Comparison of ENCODE assay signal across 24 cellular contexts in genomic region chr6:157339432-157339831, GRCh38. TPM values are rescaled to one million over a fixed set of nuclear protein-coding genes. Genes with fewer than 3 reads are reported as not detected.
DNase-seq lines count a peak whose midpoint lies in the region; ATAC-seq, FAIRE-seq and TF ChIP-seq lines count a peak whose summit lies in the region.
"Had no signal": no experiment of that assay in that cellular context is flagged by ENCODE, and none has a peak within 500 bp of the region (broad histone marks: within the 10 kb centered on the region; RNA-seq: fewer than 3 reads in every experiment).

No MANE protein-coding gene starts in this region.

- H4K20me1 ChIP-seq in DND-41 (ENCODE audit: insufficient read depth, low read length): no peaks in the 10 kb centered on the region

- 76 to 88% methylated on average over 1 of the region's 1 CpG for WGBS in pancreas, 2 donors

- peaks cover 27% of the 10 kb centered on the region for H3K27me3 Mint-ChIP-seq in HFFc6 (ENCODE audit: insufficient read depth)

- H3K4me3 Mint-ChIP-seq in HFFc6: no peak overlapping the region
- H3K4me3 Mint-ChIP-seq: activated naive CD8-positive, alpha-beta T cell treated with anti-CD3 and anti-CD28 coated beads, Interleukin-2, amount 10 ng/mL, durations not matched to agents 7 days and 5 days had no signal

- H3K27ac ChIP-seq in DND-41 (ENCODE audit: low read length) (no peak overlapping the region), WERI-Rb-1 (no peak overlapping the region), pancreas (no peak overlapping the region)
- H3K27ac ChIP-seq: skin epidermis, upper lobe of left lung had no signal

- ATAC-seq in DND-41 (ENCODE audit: insufficient read depth, low read depth) (no peak), pancreas (no peak), GM18909 (IDR thresholded peaks at IDR 0.05; ENCODE audit: poor library complexity, unreplicated experiment) (no peak)
- ATAC-seq: activated CD4-positive, CD25-positive, alpha-beta regulatory T cell treated with anti-CD3 and anti-CD28 coated beads, Interleukin-2, amount 50 U/mL, for 24 hours had no signal

- no peak for FAIRE-seq in pancreas (lab: Jason Lieb, UNC)
- FAIRE-seq: bronchial epithelial cell, GM12891 had no signal

- no peaks in the 10 kb centered on the region for H3K79me2 ChIP-seq in DND-41 (ENCODE audit: insufficient read depth, low read length)

- no peak overlapping the region for H3K4me2 ChIP-seq in DND-41 (ENCODE audit: insufficient read depth, low read length)

- H3K9me3 Mint-ChIP-seq in HFFc6: no peaks in the 10 kb centered on the region
- H3K9me3 Mint-ChIP-seq: activated naive CD8-positive, alpha-beta T cell treated with anti-CD3 and anti-CD28 coated beads, Interleukin-2, amount 10 ng/mL, durations not matched to agents 7 days and 5 days had no signal

- no peak overlapping the region for H3K27ac Mint-ChIP-seq in HFFc6
- H3K27ac Mint-ChIP-seq: activated naive CD8-positive, alpha-beta T cell treated with anti-CD3 and anti-CD28 coated beads, Interleukin-2, amount 10 ng/mL, durations not matched to agents 7 days and 5 days; naive B cell had no signal

- peaks cover 8% of the 10 kb centered on the region for H3K27me3 ChIP-seq in DND-41 (ENCODE audit: insufficient read depth, low read length, poor library complexity)
- no peaks in the 10 kb centered on the region for H3K27me3 ChIP-seq in WERI-Rb-1 (ENCODE audit: insufficient read depth, low read depth, severe bottlenecking)
- H3K27me3 ChIP-seq in pancreas: no peaks in the 10 kb centered on the region
- H3K27me3 ChIP-seq: upper lobe of left lung had no signal

- no peak for DNase-seq in DND-41
- DNase-seq in HFFc6: no peak
- no peak for DNase-seq in WERI-Rb-1
- peak; percentile 29 for DNase-seq in iPS-NIHi7 (ENCODE audit: extremely low spot score)
- DNase-seq in D341Med (ENCODE audit: low spot score): no peak
- DNase-seq in pancreas: no peak
- no peak for DNase-seq in SIG-M5 (lab: John Stamatoyannopoulos, UW)
- DNase-seq: activated naive CD8-positive, alpha-beta T cell treated with anti-CD3 and anti-CD28 coated beads, Interleukin-2, amount 10 ng/mL, durations not matched to agents 7 days and 5 days; effector CD8-positive, alpha-beta T cell; EL; head of caudate nucleus; mammary epithelial cell; naive B cell; NCI-H1694; NCI-H345; SHP77; stimulated activated CD4-positive, alpha-beta T cell treated with anti-CD3 and anti-CD28 coated beads, Interleukin-4, amount 100 ng/mL, for 1 hour; T-helper 2 cell; upper lobe of left lung had no signal

- H3K4me3 ChIP-seq in DND-41 (ENCODE audit: low read depth in 1 of 2, low read length in 2 of 2) (no peak overlapping the region), WERI-Rb-1 (ENCODE audit: low read depth, low read length) (no peak overlapping the region), pancreas (no peak overlapping the region)
- H3K4me3 ChIP-seq: skin epidermis, upper lobe of left lung had no signal

- H3K4me1 Mint-ChIP-seq in HFFc6 (ENCODE audit: low read depth): peaks cover 9% of the 10 kb centered on the region
- H3K4me1 Mint-ChIP-seq: activated naive CD8-positive, alpha-beta T cell treated with anti-CD3 and anti-CD28 coated beads, Interleukin-2, amount 10 ng/mL, durations not matched to agents 7 days and 5 days had no signal

- TF ChIP-seq CTCF in DND-41 (IDR thresholded peaks at IDR 0.05; ENCODE audit: borderline replicate concordance, extremely low read depth, low read length, poor library complexity, severe bottlenecking) (peak; percentile 9), HFFc6 (IDR thresholded peaks at IDR 0.05) (peak; percentile 49; the same call in 1 of the 2 replicates), WERI-Rb-1 (IDR thresholded peaks at IDR 0.05; ENCODE audit: low read depth, low read length) (peak; percentile 46), pancreas (IDR thresholded peaks at IDR 0.05) (no peak)

- H3K9ac ChIP-seq in DND-41 (ENCODE audit: low read depth, low read length): no peak overlapping the region

- intact Hi-C loops in pancreas (cut with DNase I): loop anchor here in 1 of 3 donors (10.0 kb wide), 1 partner anchor 325 kb away; no protein-coding TSS in a partner anchor

- H2AFZ ChIP-seq in DND-41 (ENCODE audit: low read depth, low read length): no peak overlapping the region

- H3K4me1 ChIP-seq in DND-41 (ENCODE audit: insufficient read depth, low read length) (no peaks in the 10 kb centered on the region), pancreas (no peaks in the 10 kb centered on the region)
- H3K4me1 ChIP-seq: upper lobe of left lung had no signal

- H3K36me3 Mint-ChIP-seq in HFFc6 (ENCODE audit: low read depth): no peaks in the 10 kb centered on the region
- H3K36me3 Mint-ChIP-seq: activated naive CD8-positive, alpha-beta T cell treated with anti-CD3 and anti-CD28 coated beads, Interleukin-2, amount 10 ng/mL, durations not matched to agents 7 days and 5 days; naive B cell had no signal

- H3K9me3 ChIP-seq in DND-41 (ENCODE audit: insufficient read depth, low read length, severe bottlenecking): no peaks in the 10 kb centered on the region
- H3K9me3 ChIP-seq in WERI-Rb-1 (ENCODE audit: severe bottlenecking): no peaks in the 10 kb centered on the region
- no peaks in the 10 kb centered on the region for H3K9me3 ChIP-seq in pancreas
- H3K9me3 ChIP-seq: upper lobe of left lung had no signal

- no peaks in the 10 kb centered on the region for H3K36me3 ChIP-seq in DND-41 (ENCODE audit: insufficient read depth, low read length)
- H3K36me3 ChIP-seq in WERI-Rb-1: no peaks in the 10 kb centered on the region
- no peaks in the 10 kb centered on the region for H3K36me3 ChIP-seq in pancreas
- H3K36me3 ChIP-seq: upper lobe of left lung had no signal

RNA-seq across cellular contexts. Expression of gene TMEM242, which starts 16.1 kb away (rescaled TPM):
- total RNA-seq in HFFc6 (2021; fragmentation: NEBNext Ultra II Directional; extraction: Animal tissue kit (Norgen Biotek cat#: 25700)): 10 to 100 TPM in 4 of 6 experiments, 1 to 10 TPM in 2; 9.4 to 12.8 (median 10.8) TPM
- total RNA-seq in pancreas: 1 to 10 TPM; 3.4 to 6.2 (median 4.5) TPM
- 1 to 10 TPM; 3.9 to 5.4 TPM for polyA plus RNA-seq in pancreas

RNA-seq across cellular contexts. Expression of gene ZDHHC14, which starts 41.6 kb away (rescaled TPM):
- total RNA-seq in HFFc6 (2021; fragmentation: NEBNext Ultra II Directional; extraction: Animal tissue kit (Norgen Biotek cat#: 25700)): 1 to 10 TPM; 5.2 to 6.7 (median 6.0) TPM
- total RNA-seq in pancreas: 1 to 10 TPM; 3.1 to 7.8 (median 4.2) TPM
- 1 to 10 TPM; 6.3 to 9.9 TPM for polyA plus RNA-seq in pancreas

Comparison
In these comparisons a context has a peak if more than half of its experiments do, and no peak if none do; other contexts are left out.
1. CTCF ChIP-seq: peak in DND-41 (single experiment), HFFc6 (single experiment) and WERI-Rb-1 (single experiment); none in pancreas (0 of 4).